In genomic region chr1:151980287-151981177, GRCh38 we compare ENCODE assay signal across 1 cellular context.
TF ChIP-seq lines count a peak whose summit lies in the region.

No MANE protein-coding gene starts in this region.

TF ChIP-seq in PFSK-1, 5 proteins besides CTCF, POLR2A, EP300 and RAD21 (continued from another document):
- TF ChIP-seq, protein P1, sequence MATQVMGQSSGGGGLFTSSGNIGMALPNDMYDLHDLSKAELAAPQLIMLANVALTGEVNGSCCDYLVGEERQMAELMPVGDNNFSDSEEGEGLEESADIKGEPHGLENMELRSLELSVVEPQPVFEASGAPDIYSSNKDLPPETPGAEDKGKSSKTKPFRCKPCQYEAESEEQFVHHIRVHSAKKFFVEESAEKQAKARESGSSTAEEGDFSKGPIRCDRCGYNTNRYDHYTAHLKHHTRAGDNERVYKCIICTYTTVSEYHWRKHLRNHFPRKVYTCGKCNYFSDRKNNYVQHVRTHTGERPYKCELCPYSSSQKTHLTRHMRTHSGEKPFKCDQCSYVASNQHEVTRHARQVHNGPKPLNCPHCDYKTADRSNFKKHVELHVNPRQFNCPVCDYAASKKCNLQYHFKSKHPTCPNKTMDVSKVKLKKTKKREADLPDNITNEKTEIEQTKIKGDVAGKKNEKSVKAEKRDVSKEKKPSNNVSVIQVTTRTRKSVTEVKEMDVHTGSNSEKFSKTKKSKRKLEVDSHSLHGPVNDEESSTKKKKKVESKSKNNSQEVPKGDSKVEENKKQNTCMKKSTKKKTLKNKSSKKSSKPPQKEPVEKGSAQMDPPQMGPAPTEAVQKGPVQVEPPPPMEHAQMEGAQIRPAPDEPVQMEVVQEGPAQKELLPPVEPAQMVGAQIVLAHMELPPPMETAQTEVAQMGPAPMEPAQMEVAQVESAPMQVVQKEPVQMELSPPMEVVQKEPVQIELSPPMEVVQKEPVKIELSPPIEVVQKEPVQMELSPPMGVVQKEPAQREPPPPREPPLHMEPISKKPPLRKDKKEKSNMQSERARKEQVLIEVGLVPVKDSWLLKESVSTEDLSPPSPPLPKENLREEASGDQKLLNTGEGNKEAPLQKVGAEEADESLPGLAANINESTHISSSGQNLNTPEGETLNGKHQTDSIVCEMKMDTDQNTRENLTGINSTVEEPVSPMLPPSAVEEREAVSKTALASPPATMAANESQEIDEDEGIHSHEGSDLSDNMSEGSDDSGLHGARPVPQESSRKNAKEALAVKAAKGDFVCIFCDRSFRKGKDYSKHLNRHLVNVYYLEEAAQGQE (IDR thresholded peaks at IDR 0.05; ENCODE audit: insufficient read depth in 1 of 2, low read depth in 2 of 2, low read length in 2 of 2): no peak
TF ChIP-seq in PFSK-1: peak in this region for 3.
